17 cellular contexts compared by ENCODE assay signal in genomic region chr18:79877163-79878091, GRCh38.
A peak's percentile ranks its signal among the peaks of the same experiment; 100 is the strongest.
DNase-seq lines count a peak whose midpoint lies in the region; TF ChIP-seq lines count a peak whose summit lies in the region.
"Had no signal": no experiment of that assay in that cellular context is flagged by ENCODE, and none has a peak within 500 bp of the region (broad histone marks: within the 10 kb centered on the region; RNA-seq: fewer than 3 reads in every experiment).

No MANE protein-coding gene starts in this region.

- no peak overlapping the region for H2BK12ac ChIP-seq in trophoblast cell (ENCODE audit: low read length)

- H3K36me3 Mint-ChIP-seq in endodermal cell (ENCODE audit: low read depth), result no peaks in the 10 kb centered on the region
- H3K36me3 Mint-ChIP-seq: activated naive CD4-positive, alpha-beta T cell treated with anti-CD3 and anti-CD28 coated beads, Interleukin-2, amount 50 U/mL, for 24 hours; CD4-positive, CD25-positive, alpha-beta regulatory T cell; natural killer cell had no signal

- H3K9me3 Mint-ChIP-seq in endodermal cell, result no peaks in the 10 kb centered on the region
- H3K9me3 Mint-ChIP-seq: activated naive CD4-positive, alpha-beta T cell treated with anti-CD3 and anti-CD28 coated beads, Interleukin-2, amount 50 U/mL, for 24 hours; natural killer cell; stimulated activated naive CD8-positive, alpha-beta T cell treated with anti-CD3 and anti-CD28 coated beads, Interleukin-15, Interleukin-2, amounts not matched to agents 100 ng/mL and 50 ng/mL, for 24 hours had no signal

- H3K27ac Mint-ChIP-seq in endodermal cell, result no peak overlapping the region
- H3K27ac Mint-ChIP-seq: activated naive CD4-positive, alpha-beta T cell treated with anti-CD3 and anti-CD28 coated beads, Interleukin-2, amount 50 U/mL, for 24 hours; natural killer cell; stimulated activated naive CD8-positive, alpha-beta T cell treated with anti-CD3 and anti-CD28 coated beads, Interleukin-15, Interleukin-2, amounts not matched to agents 100 ng/mL and 50 ng/mL, for 24 hours had no signal

- H3K4me3 Mint-ChIP-seq in endodermal cell, result no peak overlapping the region
- H3K4me3 Mint-ChIP-seq: activated naive CD4-positive, alpha-beta T cell treated with anti-CD3 and anti-CD28 coated beads, Interleukin-2, amount 50 U/mL, for 24 hours; CD4-positive, CD25-positive, alpha-beta regulatory T cell; natural killer cell; stimulated activated naive CD8-positive, alpha-beta T cell treated with anti-CD3 and anti-CD28 coated beads, Interleukin-15, Interleukin-2, amounts not matched to agents 100 ng/mL and 50 ng/mL, for 24 hours had no signal

- CTCF ChIA-PET in HEK293 (lab: Yijun Ruan, JAX), result interaction anchor here (0.7 kb wide), 1 partner anchor 15 kb away, joined by 3 read pairs; no protein-coding TSS in a partner anchor

- H3K4me1 Mint-ChIP-seq in endodermal cell, result no peaks in the 10 kb centered on the region
- H3K4me1 Mint-ChIP-seq: activated naive CD4-positive, alpha-beta T cell treated with anti-CD3 and anti-CD28 coated beads, Interleukin-2, amount 50 U/mL, for 24 hours; CD4-positive, CD25-positive, alpha-beta regulatory T cell; natural killer cell had no signal

- no peak for TF ChIP-seq CTCF in HEK293 (tag by site-specific recombination; IDR thresholded peaks at IDR 0.05)
- peak; percentile 42 for TF ChIP-seq CTCF in endodermal cell (conservative IDR thresholded peaks at IDR 0.05)

- DNase-seq in NCI-H82 (lab: John Stamatoyannopoulos, UW) (peak; percentile 27), NCI-H82 treated with DMSO at 0.1 percent for 48 hours (lab: John Stamatoyannopoulos, UW; ENCODE audit: unreplicated experiment) (no peak), endodermal cell (peak; percentile 63), trophoblast cell (no peak), NCI-H446 treated with DMSO at 0.1 percent for 48 hours (lab: John Stamatoyannopoulos, UW) (no peak), NCI-H1105 (lab: John Stamatoyannopoulos, UW) (no peak), NCI-H69 (lab: John Stamatoyannopoulos, UW) (no peak)
- DNase-seq: CD4-positive, CD25-positive, alpha-beta regulatory T cell; colonic mucosa; Karpas-422; natural killer cell; T-helper 9 cell had no signal

- H4K12ac ChIP-seq in trophoblast cell (ENCODE audit: low read depth, low read length), result no peak overlapping the region

- H2BK120ac ChIP-seq in trophoblast cell (ENCODE audit: insufficient read depth, low read length, poor library complexity), result no peak overlapping the region

- H2AFZ ChIP-seq in trophoblast cell (ENCODE audit: insufficient read depth, low read length, poor library complexity), result no peak overlapping the region

- 74 to 79% methylated on average over 32 to 38 of the region's 38 CpGs for WGBS in endodermal cell (ENCODE audit: insufficient coverage in 1 of 2, insufficient read length in 1 of 2), 2 experiments
- no CpG with 5 or more reads among the region's 38 CpGs for WGBS in trophoblast cell (ENCODE audit: extremely low coverage, insufficient coverage, insufficient read length)

- no peak overlapping the region for H3K14ac ChIP-seq in trophoblast cell (ENCODE audit: low read length)

- POLR2A ChIA-PET in HEK293 (lab: Yijun Ruan, JAX), result no interaction called here

- H3K4me2 ChIP-seq in trophoblast cell (ENCODE audit: low read length), result no peak overlapping the region

- no peak overlapping the region for H4K91ac ChIP-seq in trophoblast cell (ENCODE audit: low read depth, low read length)

- no peak overlapping the region for H3K4ac ChIP-seq in trophoblast cell (ENCODE audit: low read depth, low read length)

- H3K4me1 ChIP-seq in HEK293 (ENCODE audit: control insufficient read depth, insufficient read depth, low read length) (no peaks in the 10 kb centered on the region), endodermal cell (ENCODE audit: control insufficient read depth, insufficient read depth, low read length) (no peaks in the 10 kb centered on the region), trophoblast cell (ENCODE audit: control insufficient read depth in 1 of 2, insufficient read depth in 2 of 2, low read length in 2 of 2) (no peaks in the 10 kb centered on the region)
- H3K4me1 ChIP-seq: colonic mucosa, foreskin keratinocyte, prostate gland had no signal

- H3K79me2 ChIP-seq in trophoblast cell (ENCODE audit: control insufficient read depth, insufficient read depth, low read length, poor library complexity), result no peaks in the 10 kb centered on the region

- H3K27me3 Mint-ChIP-seq in endodermal cell (ENCODE audit: insufficient read depth), result peaks cover 1% of the 10 kb centered on the region
- H3K27me3 Mint-ChIP-seq: CD4-positive, CD25-positive, alpha-beta regulatory T cell had no signal

- H3K23ac ChIP-seq in trophoblast cell (ENCODE audit: low read length), result no peak overlapping the region

- H3K27me3 ChIP-seq in endodermal cell (ENCODE audit: control insufficient read depth, insufficient read depth, low read length, poor library complexity, severe bottlenecking) (no peaks in the 10 kb centered on the region), trophoblast cell (ENCODE audit: insufficient read depth, low read length) (no peaks in the 10 kb centered on the region)
- H3K27me3 ChIP-seq: colonic mucosa, foreskin keratinocyte had no signal

- H3K79me1 ChIP-seq in trophoblast cell (ENCODE audit: low read length), result no peaks in the 10 kb centered on the region

- no peaks in the 10 kb centered on the region for H3K9me3 ChIP-seq in HEK293 (ENCODE audit: control insufficient read depth, insufficient read depth, low read depth, low read length)
- no peaks in the 10 kb centered on the region for H3K9me3 ChIP-seq in endodermal cell (ENCODE audit: control insufficient read depth, low read length)
- peaks cover 3% of the 10 kb centered on the region for H3K9me3 ChIP-seq in trophoblast cell (ENCODE audit: insufficient read depth, low read depth, low read length)
- H3K9me3 ChIP-seq: colonic mucosa, prostate gland had no signal

- H3K36me3 ChIP-seq in HEK293 (ENCODE audit: control insufficient read depth in 2 of 2, insufficient read depth in 1 of 2, low read length in 2 of 2), result no peaks in the 10 kb centered on the region
- no peaks in the 10 kb centered on the region for H3K36me3 ChIP-seq in endodermal cell (ENCODE audit: control insufficient read depth, insufficient read depth, low read length)
- H3K36me3 ChIP-seq in trophoblast cell (ENCODE audit: control insufficient read depth in 1 of 2, insufficient read depth in 2 of 2, low read length in 2 of 2), result no peaks in the 10 kb centered on the region
- H3K36me3 ChIP-seq: colonic mucosa, prostate gland had no signal

- no peak overlapping the region for H2AK5ac ChIP-seq in trophoblast cell (ENCODE audit: low read length)

- no peak overlapping the region for H3K4me3 ChIP-seq in HEK293 (ENCODE audit: low read depth, low read length)
- no peak overlapping the region for H3K4me3 ChIP-seq in endodermal cell (ENCODE audit: low read length)
- peak overlapping the region; percentile 23 for H3K4me3 ChIP-seq in trophoblast cell (ENCODE audit: low read depth, low read length)
- H3K4me3 ChIP-seq: colonic mucosa, prostate gland had no signal

- H4K8ac ChIP-seq in trophoblast cell (ENCODE audit: low read depth, low read length), result no peak overlapping the region

- H3K27ac ChIP-seq in HEK293 (ENCODE audit: extremely low read depth, low read depth, low read length) (no peak overlapping the region), endodermal cell (ENCODE audit: low read depth, low read length) (no peak overlapping the region), trophoblast cell (ENCODE audit: low read depth, low read length) (no peak overlapping the region)
- H3K27ac ChIP-seq: colonic mucosa, foreskin keratinocyte, prostate gland had no signal

- H3K9ac ChIP-seq in endodermal cell (ENCODE audit: extremely low read depth, low read length, poor library complexity, severe bottlenecking) (no peak overlapping the region), trophoblast cell (ENCODE audit: low read length) (no peak overlapping the region)

- no peak overlapping the region for H3K18ac ChIP-seq in trophoblast cell (ENCODE audit: low read length)

- no peak overlapping the region for H2BK5ac ChIP-seq in trophoblast cell (ENCODE audit: low read depth, low read length, poor library complexity)

TF ChIP-seq in HEK293, 187 proteins besides CTCF, POLR2A, EP300 and RAD21:
- TF ChIP-seq ZNF16 (tag by site-specific recombination; IDR thresholded peaks at IDR 0.05; ENCODE audit: low read depth), result no peak
- no peak for TF ChIP-seq ZNF350 (tag by site-specific recombination; IDR thresholded peaks at IDR 0.05)
- TF ChIP-seq, protein P1, sequence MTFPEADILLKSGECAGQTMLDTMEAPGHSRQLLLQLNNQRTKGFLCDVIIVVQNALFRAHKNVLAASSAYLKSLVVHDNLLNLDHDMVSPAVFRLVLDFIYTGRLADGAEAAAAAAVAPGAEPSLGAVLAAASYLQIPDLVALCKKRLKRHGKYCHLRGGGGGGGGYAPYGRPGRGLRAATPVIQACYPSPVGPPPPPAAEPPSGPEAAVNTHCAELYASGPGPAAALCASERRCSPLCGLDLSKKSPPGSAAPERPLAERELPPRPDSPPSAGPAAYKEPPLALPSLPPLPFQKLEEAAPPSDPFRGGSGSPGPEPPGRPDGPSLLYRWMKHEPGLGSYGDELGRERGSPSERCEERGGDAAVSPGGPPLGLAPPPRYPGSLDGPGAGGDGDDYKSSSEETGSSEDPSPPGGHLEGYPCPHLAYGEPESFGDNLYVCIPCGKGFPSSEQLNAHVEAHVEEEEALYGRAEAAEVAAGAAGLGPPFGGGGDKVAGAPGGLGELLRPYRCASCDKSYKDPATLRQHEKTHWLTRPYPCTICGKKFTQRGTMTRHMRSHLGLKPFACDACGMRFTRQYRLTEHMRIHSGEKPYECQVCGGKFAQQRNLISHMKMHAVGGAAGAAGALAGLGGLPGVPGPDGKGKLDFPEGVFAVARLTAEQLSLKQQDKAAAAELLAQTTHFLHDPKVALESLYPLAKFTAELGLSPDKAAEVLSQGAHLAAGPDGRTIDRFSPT (tag by site-specific recombination; IDR thresholded peaks at IDR 0.05), result 0 out of 2 replicates have a peak, but pooled peaks have one; percentile 14

Comparison
In these comparisons a context has a peak if more than half of its experiments do, and no peak if none do; other contexts are left out.
1. DNase-seq: peak in NCI-H82 (single experiment) and endodermal cell (single experiment); none in NCI-H82 treated with DMSO at 0.1 percent for 48 hours (single experiment), trophoblast cell (0 of 2), NCI-H446 treated with DMSO at 0.1 percent for 48 hours (single experiment), NCI-H1105 (single experiment) and NCI-H69 (single experiment).